ENCODE assay signal across 1 cellular context in the genomic region with DNA sequence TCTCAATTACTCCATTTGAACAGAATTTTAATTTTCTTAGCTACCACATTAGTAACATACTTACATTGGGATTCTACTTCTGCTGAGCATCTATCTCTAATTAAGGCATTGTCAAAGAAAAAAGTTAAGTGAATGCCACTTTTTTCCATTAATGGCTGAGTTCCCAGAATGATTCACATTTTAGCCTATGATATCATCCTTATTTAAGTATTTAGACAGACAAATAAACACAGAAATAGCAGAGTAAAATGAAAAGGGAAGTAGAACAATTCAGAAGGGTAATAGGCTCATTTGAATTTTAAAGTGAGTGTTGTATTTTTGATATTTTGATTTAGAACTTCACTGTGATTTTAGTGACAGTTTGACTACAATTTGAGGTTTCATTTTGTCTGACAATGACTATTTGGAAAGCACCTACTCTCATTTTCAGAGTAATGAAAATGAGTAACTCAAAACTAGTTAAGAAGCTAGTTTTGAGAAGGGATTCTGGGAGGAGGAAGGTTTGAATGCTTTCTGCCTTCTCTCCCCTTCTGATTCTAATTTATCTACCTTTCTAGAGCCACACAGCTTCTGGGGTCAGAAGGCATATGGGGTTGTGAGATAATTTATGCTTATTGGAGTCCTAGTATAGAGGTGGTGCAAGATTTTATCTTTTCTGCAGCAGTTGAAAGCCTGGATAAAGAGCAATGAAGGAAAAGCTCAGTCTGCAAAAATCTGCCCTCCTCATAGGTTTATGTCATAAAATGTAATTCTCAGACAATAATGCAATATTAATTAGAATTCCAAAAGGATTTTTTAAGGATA.
TF ChIP-seq lines count a peak whose summit lies in the region.

No MANE protein-coding gene starts in this region.

TF ChIP-seq in GM12878, 131 proteins besides CTCF, POLR2A, EP300 and RAD21 (continued from another document and continues in another):
- TF ChIP-seq, protein P1, sequence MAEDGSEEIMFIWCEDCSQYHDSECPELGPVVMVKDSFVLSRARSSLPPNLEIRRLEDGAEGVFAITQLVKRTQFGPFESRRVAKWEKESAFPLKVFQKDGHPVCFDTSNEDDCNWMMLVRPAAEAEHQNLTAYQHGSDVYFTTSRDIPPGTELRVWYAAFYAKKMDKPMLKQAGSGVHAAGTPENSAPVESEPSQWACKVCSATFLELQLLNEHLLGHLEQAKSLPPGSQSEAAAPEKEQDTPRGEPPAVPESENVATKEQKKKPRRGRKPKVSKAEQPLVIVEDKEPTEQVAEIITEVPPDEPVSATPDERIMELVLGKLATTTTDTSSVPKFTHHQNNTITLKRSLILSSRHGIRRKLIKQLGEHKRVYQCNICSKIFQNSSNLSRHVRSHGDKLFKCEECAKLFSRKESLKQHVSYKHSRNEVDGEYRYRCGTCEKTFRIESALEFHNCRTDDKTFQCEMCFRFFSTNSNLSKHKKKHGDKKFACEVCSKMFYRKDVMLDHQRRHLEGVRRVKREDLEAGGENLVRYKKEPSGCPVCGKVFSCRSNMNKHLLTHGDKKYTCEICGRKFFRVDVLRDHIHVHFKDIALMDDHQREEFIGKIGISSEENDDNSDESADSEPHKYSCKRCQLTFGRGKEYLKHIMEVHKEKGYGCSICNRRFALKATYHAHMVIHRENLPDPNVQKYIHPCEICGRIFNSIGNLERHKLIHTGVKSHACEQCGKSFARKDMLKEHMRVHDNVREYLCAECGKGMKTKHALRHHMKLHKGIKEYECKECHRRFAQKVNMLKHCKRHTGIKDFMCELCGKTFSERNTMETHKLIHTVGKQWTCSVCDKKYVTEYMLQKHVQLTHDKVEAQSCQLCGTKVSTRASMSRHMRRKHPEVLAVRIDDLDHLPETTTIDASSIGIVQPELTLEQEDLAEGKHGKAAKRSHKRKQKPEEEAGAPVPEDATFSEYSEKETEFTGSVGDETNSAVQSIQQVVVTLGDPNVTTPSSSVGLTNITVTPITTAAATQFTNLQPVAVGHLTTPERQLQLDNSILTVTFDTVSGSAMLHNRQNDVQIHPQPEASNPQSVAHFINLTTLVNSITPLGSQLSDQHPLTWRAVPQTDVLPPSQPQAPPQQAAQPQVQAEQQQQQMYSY (CRISPR knock-in tag; IDR thresholded peaks at IDR 0.05): no peak
- TF ChIP-seq, protein P2, sequence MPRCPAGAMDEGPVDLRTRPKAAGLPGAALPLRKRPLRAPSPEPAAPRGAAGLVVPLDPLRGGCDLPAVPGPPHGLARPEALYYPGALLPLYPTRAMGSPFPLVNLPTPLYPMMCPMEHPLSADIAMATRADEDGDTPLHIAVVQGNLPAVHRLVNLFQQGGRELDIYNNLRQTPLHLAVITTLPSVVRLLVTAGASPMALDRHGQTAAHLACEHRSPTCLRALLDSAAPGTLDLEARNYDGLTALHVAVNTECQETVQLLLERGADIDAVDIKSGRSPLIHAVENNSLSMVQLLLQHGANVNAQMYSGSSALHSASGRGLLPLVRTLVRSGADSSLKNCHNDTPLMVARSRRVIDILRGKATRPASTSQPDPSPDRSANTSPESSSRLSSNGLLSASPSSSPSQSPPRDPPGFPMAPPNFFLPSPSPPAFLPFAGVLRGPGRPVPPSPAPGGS (IDR thresholded peaks at IDR 0.05; ENCODE audit: borderline replicate concordance, insufficient read depth, low read depth, low read length, poor library complexity, severe bottlenecking): no peak
- TF ChIP-seq HDGF (IDR thresholded peaks at IDR 0.05): no peak
- TF ChIP-seq, protein P3, sequence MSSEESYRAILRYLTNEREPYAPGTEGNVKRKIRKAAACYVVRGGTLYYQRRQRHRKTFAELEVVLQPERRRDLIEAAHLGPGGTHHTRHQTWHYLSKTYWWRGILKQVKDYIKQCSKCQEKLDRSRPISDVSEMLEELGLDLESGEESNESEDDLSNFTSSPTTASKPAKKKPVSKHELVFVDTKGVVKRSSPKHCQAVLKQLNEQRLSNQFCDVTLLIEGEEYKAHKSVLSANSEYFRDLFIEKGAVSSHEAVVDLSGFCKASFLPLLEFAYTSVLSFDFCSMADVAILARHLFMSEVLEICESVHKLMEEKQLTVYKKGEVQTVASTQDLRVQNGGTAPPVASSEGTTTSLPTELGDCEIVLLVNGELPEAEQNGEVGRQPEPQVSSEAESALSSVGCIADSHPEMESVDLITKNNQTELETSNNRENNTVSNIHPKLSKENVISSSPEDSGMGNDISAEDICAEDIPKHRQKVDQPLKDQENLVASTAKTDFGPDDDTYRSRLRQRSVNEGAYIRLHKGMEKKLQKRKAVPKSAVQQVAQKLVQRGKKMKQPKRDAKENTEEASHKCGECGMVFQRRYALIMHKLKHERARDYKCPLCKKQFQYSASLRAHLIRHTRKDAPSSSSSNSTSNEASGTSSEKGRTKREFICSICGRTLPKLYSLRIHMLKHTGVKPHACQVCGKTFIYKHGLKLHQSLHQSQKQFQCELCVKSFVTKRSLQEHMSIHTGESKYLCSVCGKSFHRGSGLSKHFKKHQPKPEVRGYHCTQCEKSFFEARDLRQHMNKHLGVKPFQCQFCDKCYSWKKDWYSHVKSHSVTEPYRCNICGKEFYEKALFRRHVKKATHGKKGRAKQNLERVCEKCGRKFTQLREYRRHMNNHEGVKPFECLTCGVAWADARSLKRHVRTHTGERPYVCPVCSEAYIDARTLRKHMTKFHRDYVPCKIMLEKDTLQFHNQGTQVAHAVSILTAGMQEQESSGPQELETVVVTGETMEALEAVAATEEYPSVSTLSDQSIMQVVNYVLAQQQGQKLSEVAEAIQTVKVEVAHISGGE (CRISPR knock-in tag; IDR thresholded peaks at IDR 0.05): no peak
- no peak for TF ChIP-seq NFXL1 (IDR thresholded peaks at IDR 0.05; ENCODE audit: borderline replicate concordance)
- peak; percentile 80; the same call in 1 of the 2 replicates for TF ChIP-seq CREM (IDR thresholded peaks at IDR 0.05; ENCODE audit: low read depth)
- no peak; the same call in none of the 2 replicates for TF ChIP-seq MEF2A (IDR thresholded peaks at IDR 0.05; ENCODE audit: insufficient read depth, low read depth, low read length)
- no peak for TF ChIP-seq ZSCAN29 (IDR thresholded peaks at IDR 0.05)
- TF ChIP-seq ZNF384 (IDR thresholded peaks at IDR 0.05; ENCODE audit: borderline replicate concordance, low read depth, low read length): no peak
- TF ChIP-seq IKZF2 (IDR thresholded peaks at IDR 0.05): peak; percentile 49 to 63; a peak in 3 of 4 replicates
- TF ChIP-seq, protein P4, sequence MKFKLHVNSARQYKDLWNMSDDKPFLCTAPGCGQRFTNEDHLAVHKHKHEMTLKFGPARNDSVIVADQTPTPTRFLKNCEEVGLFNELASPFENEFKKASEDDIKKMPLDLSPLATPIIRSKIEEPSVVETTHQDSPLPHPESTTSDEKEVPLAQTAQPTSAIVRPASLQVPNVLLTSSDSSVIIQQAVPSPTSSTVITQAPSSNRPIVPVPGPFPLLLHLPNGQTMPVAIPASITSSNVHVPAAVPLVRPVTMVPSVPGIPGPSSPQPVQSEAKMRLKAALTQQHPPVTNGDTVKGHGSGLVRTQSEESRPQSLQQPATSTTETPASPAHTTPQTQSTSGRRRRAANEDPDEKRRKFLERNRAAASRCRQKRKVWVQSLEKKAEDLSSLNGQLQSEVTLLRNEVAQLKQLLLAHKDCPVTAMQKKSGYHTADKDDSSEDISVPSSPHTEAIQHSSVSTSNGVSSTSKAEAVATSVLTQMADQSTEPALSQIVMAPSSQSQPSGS (IDR thresholded peaks at IDR 0.05; ENCODE audit: low read length): peak; percentile 89
- no peak for TF ChIP-seq PAX8 (IDR thresholded peaks at IDR 0.05)
- TF ChIP-seq RELA (IDR thresholded peaks at IDR 0.05; ENCODE audit: borderline replicate concordance, partially characterized antibody): peak; percentile 95
- no peak for TF ChIP-seq GATAD2B (conservative IDR thresholded peaks at IDR 0.05; ENCODE audit: low read depth)
- TF ChIP-seq ESRRA (IDR thresholded peaks at IDR 0.05; ENCODE audit: low read length): no peak
- peak; percentile 94 for TF ChIP-seq ATF7 (IDR thresholded peaks at IDR 0.05; ENCODE audit: low read depth)
- no peak for TF ChIP-seq SMAD1 (IDR thresholded peaks at IDR 0.05; ENCODE audit: low read depth, partially characterized antibody)
- TF ChIP-seq, protein P5, sequence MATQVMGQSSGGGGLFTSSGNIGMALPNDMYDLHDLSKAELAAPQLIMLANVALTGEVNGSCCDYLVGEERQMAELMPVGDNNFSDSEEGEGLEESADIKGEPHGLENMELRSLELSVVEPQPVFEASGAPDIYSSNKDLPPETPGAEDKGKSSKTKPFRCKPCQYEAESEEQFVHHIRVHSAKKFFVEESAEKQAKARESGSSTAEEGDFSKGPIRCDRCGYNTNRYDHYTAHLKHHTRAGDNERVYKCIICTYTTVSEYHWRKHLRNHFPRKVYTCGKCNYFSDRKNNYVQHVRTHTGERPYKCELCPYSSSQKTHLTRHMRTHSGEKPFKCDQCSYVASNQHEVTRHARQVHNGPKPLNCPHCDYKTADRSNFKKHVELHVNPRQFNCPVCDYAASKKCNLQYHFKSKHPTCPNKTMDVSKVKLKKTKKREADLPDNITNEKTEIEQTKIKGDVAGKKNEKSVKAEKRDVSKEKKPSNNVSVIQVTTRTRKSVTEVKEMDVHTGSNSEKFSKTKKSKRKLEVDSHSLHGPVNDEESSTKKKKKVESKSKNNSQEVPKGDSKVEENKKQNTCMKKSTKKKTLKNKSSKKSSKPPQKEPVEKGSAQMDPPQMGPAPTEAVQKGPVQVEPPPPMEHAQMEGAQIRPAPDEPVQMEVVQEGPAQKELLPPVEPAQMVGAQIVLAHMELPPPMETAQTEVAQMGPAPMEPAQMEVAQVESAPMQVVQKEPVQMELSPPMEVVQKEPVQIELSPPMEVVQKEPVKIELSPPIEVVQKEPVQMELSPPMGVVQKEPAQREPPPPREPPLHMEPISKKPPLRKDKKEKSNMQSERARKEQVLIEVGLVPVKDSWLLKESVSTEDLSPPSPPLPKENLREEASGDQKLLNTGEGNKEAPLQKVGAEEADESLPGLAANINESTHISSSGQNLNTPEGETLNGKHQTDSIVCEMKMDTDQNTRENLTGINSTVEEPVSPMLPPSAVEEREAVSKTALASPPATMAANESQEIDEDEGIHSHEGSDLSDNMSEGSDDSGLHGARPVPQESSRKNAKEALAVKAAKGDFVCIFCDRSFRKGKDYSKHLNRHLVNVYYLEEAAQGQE (IDR thresholded peaks at IDR 0.05; ENCODE audit: low read depth, low read length): no peak; the same call in 1 of the 2 replicates
- TF ChIP-seq, protein P6, sequence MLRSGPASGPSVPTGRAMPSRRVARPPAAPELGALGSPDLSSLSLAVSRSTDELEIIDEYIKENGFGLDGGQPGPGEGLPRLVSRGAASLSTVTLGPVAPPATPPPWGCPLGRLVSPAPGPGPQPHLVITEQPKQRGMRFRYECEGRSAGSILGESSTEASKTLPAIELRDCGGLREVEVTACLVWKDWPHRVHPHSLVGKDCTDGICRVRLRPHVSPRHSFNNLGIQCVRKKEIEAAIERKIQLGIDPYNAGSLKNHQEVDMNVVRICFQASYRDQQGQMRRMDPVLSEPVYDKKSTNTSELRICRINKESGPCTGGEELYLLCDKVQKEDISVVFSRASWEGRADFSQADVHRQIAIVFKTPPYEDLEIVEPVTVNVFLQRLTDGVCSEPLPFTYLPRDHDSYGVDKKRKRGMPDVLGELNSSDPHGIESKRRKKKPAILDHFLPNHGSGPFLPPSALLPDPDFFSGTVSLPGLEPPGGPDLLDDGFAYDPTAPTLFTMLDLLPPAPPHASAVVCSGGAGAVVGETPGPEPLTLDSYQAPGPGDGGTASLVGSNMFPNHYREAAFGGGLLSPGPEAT (IDR thresholded peaks at IDR 0.05; ENCODE audit: low read depth): peak; percentile 98
- TF ChIP-seq TCF3 (IDR thresholded peaks at IDR 0.05; ENCODE audit: borderline replicate concordance, insufficient read depth, low read depth, low read length): no peak
- TF ChIP-seq, protein P7, sequence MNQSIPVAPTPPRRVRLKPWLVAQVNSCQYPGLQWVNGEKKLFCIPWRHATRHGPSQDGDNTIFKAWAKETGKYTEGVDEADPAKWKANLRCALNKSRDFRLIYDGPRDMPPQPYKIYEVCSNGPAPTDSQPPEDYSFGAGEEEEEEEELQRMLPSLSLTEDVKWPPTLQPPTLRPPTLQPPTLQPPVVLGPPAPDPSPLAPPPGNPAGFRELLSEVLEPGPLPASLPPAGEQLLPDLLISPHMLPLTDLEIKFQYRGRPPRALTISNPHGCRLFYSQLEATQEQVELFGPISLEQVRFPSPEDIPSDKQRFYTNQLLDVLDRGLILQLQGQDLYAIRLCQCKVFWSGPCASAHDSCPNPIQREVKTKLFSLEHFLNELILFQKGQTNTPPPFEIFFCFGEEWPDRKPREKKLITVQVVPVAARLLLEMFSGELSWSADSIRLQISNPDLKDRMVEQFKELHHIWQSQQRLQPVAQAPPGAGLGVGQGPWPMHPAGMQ (IDR thresholded peaks at IDR 0.05; ENCODE audit: borderline replicate concordance): no peak
- TF ChIP-seq TBL1XR1 (IDR thresholded peaks at IDR 0.05; ENCODE audit: low read depth, low read length): peak; percentile 64; the same call in 1 of the 2 replicates
- peak; percentile 70 for TF ChIP-seq NBN (IDR thresholded peaks at IDR 0.05)
- TF ChIP-seq ZBED1 (IDR thresholded peaks at IDR 0.05; ENCODE audit: borderline replicate concordance): peak; percentile 21; the same call in 1 of the 2 replicates
- no peak for TF ChIP-seq RB1 (IDR thresholded peaks at IDR 0.05; ENCODE audit: borderline replicate concordance)
- peak; percentile 86 for TF ChIP-seq BCL11A (IDR thresholded peaks at IDR 0.05; ENCODE audit: low read depth, low read length)
- peak; percentile 97 for TF ChIP-seq JUNB (IDR thresholded peaks at IDR 0.05)
- TF ChIP-seq, protein P8, sequence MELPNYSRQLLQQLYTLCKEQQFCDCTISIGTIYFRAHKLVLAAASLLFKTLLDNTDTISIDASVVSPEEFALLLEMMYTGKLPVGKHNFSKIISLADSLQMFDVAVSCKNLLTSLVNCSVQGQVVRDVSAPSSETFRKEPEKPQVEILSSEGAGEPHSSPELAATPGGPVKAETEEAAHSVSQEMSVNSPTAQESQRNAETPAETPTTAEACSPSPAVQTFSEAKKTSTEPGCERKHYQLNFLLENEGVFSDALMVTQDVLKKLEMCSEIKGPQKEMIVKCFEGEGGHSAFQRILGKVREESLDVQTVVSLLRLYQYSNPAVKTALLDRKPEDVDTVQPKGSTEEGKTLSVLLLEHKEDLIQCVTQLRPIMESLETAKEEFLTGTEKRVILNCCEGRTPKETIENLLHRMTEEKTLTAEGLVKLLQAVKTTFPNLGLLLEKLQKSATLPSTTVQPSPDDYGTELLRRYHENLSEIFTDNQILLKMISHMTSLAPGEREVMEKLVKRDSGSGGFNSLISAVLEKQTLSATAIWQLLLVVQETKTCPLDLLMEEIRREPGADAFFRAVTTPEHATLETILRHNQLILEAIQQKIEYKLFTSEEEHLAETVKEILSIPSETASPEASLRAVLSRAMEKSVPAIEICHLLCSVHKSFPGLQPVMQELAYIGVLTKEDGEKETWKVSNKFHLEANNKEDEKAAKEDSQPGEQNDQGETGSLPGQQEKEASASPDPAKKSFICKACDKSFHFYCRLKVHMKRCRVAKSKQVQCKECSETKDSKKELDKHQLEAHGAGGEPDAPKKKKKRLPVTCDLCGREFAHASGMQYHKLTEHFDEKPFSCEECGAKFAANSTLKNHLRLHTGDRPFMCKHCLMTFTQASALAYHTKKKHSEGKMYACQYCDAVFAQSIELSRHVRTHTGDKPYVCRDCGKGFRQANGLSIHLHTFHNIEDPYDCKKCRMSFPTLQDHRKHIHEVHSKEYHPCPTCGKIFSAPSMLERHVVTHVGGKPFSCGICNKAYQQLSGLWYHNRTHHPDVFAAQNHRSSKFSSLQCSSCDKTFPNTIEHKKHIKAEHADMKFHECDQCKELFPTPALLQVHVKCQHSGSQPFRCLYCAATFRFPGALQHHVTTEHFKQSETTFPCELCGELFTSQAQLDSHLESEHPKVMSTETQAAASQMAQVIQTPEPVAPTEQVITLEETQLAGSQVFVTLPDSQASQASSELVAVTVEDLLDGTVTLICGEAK (IDR thresholded peaks at IDR 0.05; ENCODE audit: borderline replicate concordance): no peak
- no peak for TF ChIP-seq MXI1 (IDR thresholded peaks at IDR 0.05; ENCODE audit: low read depth, low read length)
